In the genomic region with DNA sequence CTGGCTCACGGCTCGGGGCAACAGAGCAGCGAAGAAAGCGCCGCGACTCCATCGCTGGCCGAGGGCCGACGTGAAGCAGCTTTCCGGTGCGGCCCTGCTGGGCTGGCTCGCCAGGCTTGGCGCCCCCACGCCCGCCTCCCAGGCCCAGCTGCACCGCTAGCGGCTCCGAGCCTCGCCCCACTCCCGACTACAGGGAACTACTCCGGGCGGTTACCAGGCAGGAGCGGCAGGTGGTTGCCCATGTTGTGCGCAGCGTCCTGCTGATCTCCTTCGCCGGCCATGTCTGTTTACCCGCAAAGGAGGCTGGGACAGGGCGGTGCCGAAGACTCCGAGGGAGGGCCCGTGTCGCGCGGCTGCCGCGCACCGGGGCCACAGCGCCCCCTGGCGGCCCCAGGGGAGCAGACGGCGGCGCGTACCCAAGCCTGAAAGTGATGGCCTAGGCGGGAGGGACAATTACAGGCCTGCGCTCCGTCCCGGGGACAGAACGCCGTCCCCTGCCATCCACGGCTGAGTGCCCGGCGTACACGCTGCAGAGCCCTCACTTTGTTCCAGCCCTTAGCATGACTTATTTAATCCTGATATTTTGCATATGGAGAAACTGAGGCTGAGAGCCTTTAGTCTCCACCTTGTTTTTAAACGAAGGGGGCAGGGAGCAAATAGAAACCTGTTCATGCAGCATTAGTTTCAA, we compare ENCODE assay signal across 9 cellular contexts. TPM values are rescaled to one million over a fixed set of nuclear protein-coding genes. Genes with fewer than 3 reads are reported as not detected.
DNase-seq lines count a peak whose midpoint lies in the region; ATAC-seq, FAIRE-seq and TF ChIP-seq lines count a peak whose summit lies in the region.
"Had no signal": no experiment of that assay in that cellular context is flagged by ENCODE, and none has a peak within 500 bp of the region (broad histone marks: within the 10 kb centered on the region; RNA-seq: fewer than 3 reads in every experiment).

Gene CRBN, minus strand, starts transcription at position 285 of the 688 bp plus-strand sequence. Its CDS starts 4 bp downstream, at position 281.

- peak within 1 kb of the TSS; percentile 58 to 65 for H3K27ac ChIP-seq in kidney (ENCODE audit: low read depth in 2 of 2, low read length in 2 of 2)

- H3K9ac ChIP-seq in kidney (ENCODE audit: low read length in 2 of 2): peak within 1 kb of the TSS; percentile 63 to 95

- H3K4me1 ChIP-seq in kidney (ENCODE audit: control insufficient read depth in 1 of 2, insufficient read depth in 1 of 2, low read depth in 1 of 2, low read length in 2 of 2): peaks cover 0 to 10% of the 10 kb centered on the region in 2 donors

- no peak for FAIRE-seq in kidney (lab: Jason Lieb, UNC)
- FAIRE-seq: endometrium had no signal

- DNase-seq in AG09309 (ENCODE audit: low read depth): peak; percentile 31
- peak; percentile 62 for DNase-seq in NCI-H345 treated with DMSO at 0.1 percent for 48 hours (lab: John Stamatoyannopoulos, UW; ENCODE audit: unreplicated experiment)
- peak; percentile 89 for DNase-seq in activated CD4-positive, CD25-positive, alpha-beta regulatory T cell treated with anti-CD3 and anti-CD28 coated beads, Interleukin-2, amount 50 U/mL, for 72 hours
- peak; percentile 88 for DNase-seq in cerebellar cortex (ENCODE audit: low spot score)
- DNase-seq in kidney: peak; percentile 94
- DNase-seq in stimulated activated CD4-positive, alpha-beta T cell treated with anti-CD3 and anti-CD28 coated beads, Interleukin-15, amount 100 ng/mL, for 24 hours: peak; percentile 89

- no peaks in the 10 kb centered on the region for H3K36me3 ChIP-seq in kidney (ENCODE audit: control insufficient read depth in 1 of 2, insufficient read depth in 2 of 2, low read length in 2 of 2)

- ATAC-seq in GM18868 (IDR thresholded peaks at IDR 0.05; ENCODE audit: unreplicated experiment): peak; percentile 98
- peak; percentile 98 for ATAC-seq in HG03103 (IDR thresholded peaks at IDR 0.05; ENCODE audit: low read depth, unreplicated experiment)

- peak; percentile 77 for TF ChIP-seq CTCF in AG09309 (IDR thresholded peaks at IDR 0.05; ENCODE audit: control insufficient read depth, insufficient read depth, low read depth, low read length, missing control alignments)
- peak; percentile 96 for TF ChIP-seq CTCF in kidney (IDR thresholded peaks at IDR 0.05; ENCODE audit: borderline replicate concordance, extremely low read depth, insufficient read depth)

- no peaks in the 10 kb centered on the region for H3K9me3 ChIP-seq in kidney (ENCODE audit: control insufficient read depth in 1 of 2, low read length in 2 of 2)

- H3K4me3 ChIP-seq in AG09309 (ENCODE audit: control insufficient read depth, low read depth, low read length) (peak within 1 kb of the TSS; percentile 90), kidney (ENCODE audit: low read length in 2 of 2) (peak within 1 kb of the TSS; percentile 99 to 100)

- intact Hi-C loops in kidney (cut with DNase I): no loop called here

RNA-seq across cellular contexts. Expression of gene CRBN, which starts in this region (rescaled TPM):
- total RNA-seq in kidney: 56.7 TPM
- 31.0 TPM for polyA plus RNA-seq in kidney (ENCODE audit: insufficient read depth, low read depth, low replicate concordance)

Comparison
In these comparisons a context has a peak if more than half of its experiments do, and no peak if none do; other contexts are left out.
1. Peak in every context shown above with its lines: DNase-seq, ATAC-seq, H3K4me3 ChIP-seq and H3K27ac ChIP-seq.
2. DNase-seq: peak in every context shown above with its lines; median percentile 94 in kidney; 89 in activated CD4-positive, CD25-positive, alpha-beta regulatory T cell treated with anti-CD3 and anti-CD28 coated beads, Interleukin-2, amount 50 U/mL, for 72 hours; 89 in stimulated activated CD4-positive, alpha-beta T cell treated with anti-CD3 and anti-CD28 coated beads, Interleukin-15, amount 100 ng/mL, for 24 hours; 88 in cerebellar cortex; 62 in NCI-H345 treated with DMSO at 0.1 percent for 48 hours; 31 in AG09309.